Comparison of ENCODE assay signal across 21 cellular contexts in genomic region chr13:50016421-50016820, GRCh38. TPM values are rescaled to one million over a fixed set of nuclear protein-coding genes. Genes with fewer than 3 reads are reported as not detected.
DNase-seq lines count a peak whose midpoint lies in the region; ATAC-seq and TF ChIP-seq lines count a peak whose summit lies in the region.
"Had no signal": no experiment of that assay in that cellular context is flagged by ENCODE, and none has a peak within 500 bp of the region (broad histone marks: within the 10 kb centered on the region; RNA-seq: fewer than 3 reads in every experiment).

No MANE protein-coding gene starts in this region.

- peaks cover 27% of the 10 kb centered on the region for H3F3A ChIP-seq in SK-N-SH (replicated peaks; ENCODE audit: insufficient read depth)

- no peaks in the 10 kb centered on the region for H3K27me3 Mint-ChIP-seq in endodermal cell (ENCODE audit: insufficient read depth)
- H3K27me3 Mint-ChIP-seq: naive thymus-derived CD4-positive, alpha-beta T cell; T-cell had no signal

- H3K27me3 ChIP-seq in SK-N-SH (ENCODE audit: insufficient read depth) (no peaks in the 10 kb centered on the region), endodermal cell (ENCODE audit: control insufficient read depth, insufficient read depth, low read length, poor library complexity, severe bottlenecking) (no peaks in the 10 kb centered on the region), muscle layer of duodenum (ENCODE audit: low read depth, low read length) (no peaks in the 10 kb centered on the region), upper lobe of right lung (no peaks in the 10 kb centered on the region)

- H3K4me1 ChIP-seq in SK-N-SH (ENCODE audit: control insufficient read depth in 1 of 2, insufficient read depth in 2 of 2, low read depth in 1 of 2, low read length in 1 of 2) (peaks cover 0 to 4% of the 10 kb centered on the region in 2 experiments; a peak in 2 of 4 replicates), endodermal cell (ENCODE audit: control insufficient read depth, insufficient read depth, low read length) (peaks cover 21% of the 10 kb centered on the region), muscle layer of duodenum (ENCODE audit: control insufficient read depth in 1 of 2, insufficient read depth in 2 of 2, low read length in 2 of 2) (peaks cover 4 to 21% of the 10 kb centered on the region in 2 donors), upper lobe of right lung (peaks cover 13% of the 10 kb centered on the region)

- H3K4me2 ChIP-seq in SK-N-SH: no peak overlapping the region; the same call in 1 of the 2 replicates

- H3K36me3 ChIP-seq in SK-N-SH (replicated peaks in 1 of 2; ENCODE audit: control insufficient read depth in 1 of 2, insufficient read depth in 2 of 2, low read length in 1 of 2): peaks cover 41 to 51% of the 10 kb centered on the region in 2 experiments
- peaks cover 33% of the 10 kb centered on the region for H3K36me3 ChIP-seq in endodermal cell (ENCODE audit: control insufficient read depth, insufficient read depth, low read length)
- H3K36me3 ChIP-seq in muscle layer of duodenum (ENCODE audit: control insufficient read depth in 1 of 2, insufficient read depth in 2 of 2, low read length in 2 of 2): peaks cover 21 to 28% of the 10 kb centered on the region in 2 donors
- peaks cover 44% of the 10 kb centered on the region for H3K36me3 ChIP-seq in upper lobe of right lung

- ATAC-seq in upper lobe of right lung (no peak), GM21526 (IDR thresholded peaks at IDR 0.05; ENCODE audit: low FRiP score, unreplicated experiment) (no peak)
- ATAC-seq: HepG2; left lobe of liver; naive thymus-derived CD4-positive, alpha-beta T cell; T-cell had no signal

- H2AFZ ChIP-seq in SK-N-SH (ENCODE audit: low read depth): no peak overlapping the region

- TF ChIP-seq RAD21 in SK-N-SH (IDR thresholded peaks at IDR 0.05; ENCODE audit: low read length): no peak

- peaks cover 39% of the 10 kb centered on the region for H3K4me1 Mint-ChIP-seq in endodermal cell

- peak overlapping the region; percentile 37 for H3K4me3 Mint-ChIP-seq in endodermal cell
- H3K4me3 Mint-ChIP-seq: naive thymus-derived CD4-positive, alpha-beta T cell; T-cell had no signal

- H3K9me3 ChIP-seq in SK-N-SH (no peaks in the 10 kb centered on the region), endodermal cell (ENCODE audit: control insufficient read depth, low read length) (peaks cover 6% of the 10 kb centered on the region), muscle layer of duodenum (ENCODE audit: control insufficient read depth in 1 of 2, low read length in 2 of 2) (no peaks in the 10 kb centered on the region), upper lobe of right lung (no peaks in the 10 kb centered on the region)

- POLR2A ChIA-PET in SK-N-SH (lab: Yijun Ruan, JAX): no interaction called here

- TF ChIP-seq EP300 in SK-N-SH (IDR thresholded peaks at IDR 0.05; ENCODE audit: borderline replicate concordance in 1 of 2, low read depth in 1 of 2, low read length in 1 of 2): no peak

- intact Hi-C loops in upper lobe of right lung (cut with DNase I): loop anchor here (10.0 kb wide), 1 partner anchor 48 kb away; no protein-coding TSS in a partner anchor

- peaks cover 22% of the 10 kb centered on the region; the same call in 1 of the 2 replicates for H4K20me1 ChIP-seq in SK-N-SH (ENCODE audit: insufficient read depth)

- 76% methylated on average over 3 of the region's 3 CpGs for WGBS in SK-N-SH (ENCODE audit: low lambda C conversion rate)
- 83% methylated on average over 3 of the region's 3 CpGs; no CpG with 5 or more reads in 1 of the 2 experiments for WGBS in endodermal cell (ENCODE audit: insufficient coverage in 1 of 2, insufficient read length in 1 of 2), 2 experiments

- H3K79me2 ChIP-seq in SK-N-SH (ENCODE audit: insufficient read depth): peaks cover 34% of the 10 kb centered on the region

- H3K9me3 Mint-ChIP-seq in endodermal cell: no peaks in the 10 kb centered on the region
- H3K9me3 Mint-ChIP-seq: T-cell had no signal

- CTCF ChIA-PET in SK-N-SH (lab: Yijun Ruan, JAX): interaction anchor here (1.2 kb wide), 1 partner anchor 40 kb away, joined by 3 read pairs; no protein-coding TSS in a partner anchor

- no peaks in the 10 kb centered on the region for H3K9me2 ChIP-seq in SK-N-SH

- H3K27ac ChIP-seq in SK-N-SH (ENCODE audit: low read depth in 2 of 2, low read length in 1 of 2) (peak overlapping the region in 1 of 2 experiments; percentile 53; a peak in 3 of 4 replicates), endodermal cell (ENCODE audit: low read depth, low read length) (no peak overlapping the region), muscle layer of duodenum (ENCODE audit: low read length) (peak overlapping the region; percentile 3), upper lobe of right lung (no peak overlapping the region)
- H3K27ac ChIP-seq: WERI-Rb-1 had no signal

- DNase-seq in AG09309 (ENCODE audit: low read depth) (peak; percentile 4), SK-N-SH (no peak), endodermal cell (no peak), retina (no peak), iPS-NIHi7 (ENCODE audit: extremely low spot score) (no peak), upper lobe of right lung (no peak)
- DNase-seq: activated naive CD4-positive, alpha-beta T cell; GOT3; hippocampal formation; MV-4-11; naive thymus-derived CD4-positive, alpha-beta T cell; NCI-H2107; stimulated activated CD4-positive, alpha-beta T cell treated with anti-CD3 and anti-CD28 coated beads, Interleukin-2, amount 100 ng/mL, for 48 hours; stimulated activated CD8-positive, alpha-beta memory T cell treated with anti-CD3 and anti-CD28 coated beads, Interleukin-4, amount 100 ng/mL, for 48 hours; T-cell; trophoblast cell; WERI-Rb-1 had no signal

- TF ChIP-seq CTCF in AG09309 (IDR thresholded peaks at IDR 0.05; ENCODE audit: control insufficient read depth, insufficient read depth, low read depth, low read length, missing control alignments): no peak
- TF ChIP-seq CTCF in SK-N-SH (IDR thresholded peaks at IDR 0.05): no peak
- TF ChIP-seq CTCF in endodermal cell (conservative IDR thresholded peaks at IDR 0.05): no peak
- TF ChIP-seq CTCF in upper lobe of right lung (IDR thresholded peaks at IDR 0.05): no peak

- H3K36me3 Mint-ChIP-seq in endodermal cell (ENCODE audit: low read depth): peaks cover 44% of the 10 kb centered on the region

- no peak overlapping the region for H3K9ac ChIP-seq in SK-N-SH
- H3K9ac ChIP-seq in endodermal cell (ENCODE audit: extremely low read depth, low read length, poor library complexity, severe bottlenecking): no peak overlapping the region

- peak overlapping the region; percentile 94 for H3K27ac Mint-ChIP-seq in endodermal cell

- no peak overlapping the region for H3K4me3 ChIP-seq in AG09309 (ENCODE audit: control insufficient read depth, low read depth, low read length)
- H3K4me3 ChIP-seq in SK-N-SH (ENCODE audit: low read depth in 2 of 2, low read length in 1 of 2): no peak overlapping the region
- peak overlapping the region; percentile 60 for H3K4me3 ChIP-seq in endodermal cell (ENCODE audit: low read length)
- H3K4me3 ChIP-seq in muscle layer of duodenum (ENCODE audit: low read depth in 1 of 2, low read length in 2 of 2): no peak overlapping the region
- no peak overlapping the region for H3K4me3 ChIP-seq in upper lobe of right lung

TF ChIP-seq in SK-N-SH, 30 proteins besides CTCF, POLR2A, EP300 and RAD21:
- TF ChIP-seq PBX3 (IDR thresholded peaks at IDR 0.05) (peak; percentile 29; the same call in 1 of the 2 replicates), FOXM1 (IDR thresholded peaks at IDR 0.05; ENCODE audit: low read depth) (no peak), NFIC (IDR thresholded peaks at IDR 0.05; ENCODE audit: borderline replicate concordance) (0 out of 2 replicates have a peak, but pooled peaks have one; percentile 8), SIN3A (IDR thresholded peaks at IDR 0.05; ENCODE audit: borderline replicate concordance, low read depth, low read length) (no peak), RFX5 (IDR thresholded peaks at IDR 0.05; ENCODE audit: low read length) (no peak)

RNA-seq across cellular contexts. Expression of gene KCNRG, which starts 1.2 kb away (rescaled TPM):
- polyA plus RNA-seq in SK-N-SH (2012; rRNA removed): 0.97 and 1.1 TPM in 2 replicates
- polyA plus RNA-seq in SK-N-SH (2012; cell fraction: cytosol; rRNA removed): 1.2 and 1.4 TPM in 2 replicates
- 0.58 and 1.0 TPM in 2 replicates for polyA plus RNA-seq in SK-N-SH (2012; cell fraction: nucleus; rRNA removed)
- total RNA-seq in endodermal cell (1 to 10 TPM in 1 of 2 donors, under 1 TPM in 1; 0.62 to 1.1 TPM), upper lobe of right lung (1.5 TPM)
- 2.0 TPM for polyA plus RNA-seq in endodermal cell (2013, experiment 1 of 2)
- 2.7 TPM for polyA plus RNA-seq in endodermal cell (2013, experiment 2 of 2)
- total RNA-seq: left lobe of liver had no signal

RNA-seq across cellular contexts. Expression of gene TRIM13, which starts 19.6 kb away (rescaled TPM):
- 8.3 and 12.9 TPM in 2 replicates for polyA plus RNA-seq in SK-N-SH (2012; rRNA removed)
- 11.0 and 13.1 TPM in 2 replicates for polyA plus RNA-seq in SK-N-SH (2012; cell fraction: cytosol; rRNA removed)
- polyA plus RNA-seq in SK-N-SH (2012; cell fraction: nucleus; rRNA removed): 13.8 and 26.9 TPM in 2 replicates
- total RNA-seq in endodermal cell (10 to 100 TPM; 44.3 TPM), upper lobe of right lung (29.5 TPM)
- polyA plus RNA-seq in endodermal cell (2013, experiment 1 of 2): 57.9 TPM
- 54.4 TPM for polyA plus RNA-seq in endodermal cell (2013, experiment 2 of 2)
